21 cellular contexts compared by ENCODE assay signal in genomic region chr12:133204264-133204603, GRCh38. TPM values are rescaled to one million over a fixed set of nuclear protein-coding genes. Genes with fewer than 3 reads are reported as not detected.
DNase-seq lines count a peak whose midpoint lies in the region; ATAC-seq and TF ChIP-seq lines count a peak whose summit lies in the region.
"Had no signal": no experiment of that assay in that cellular context is flagged by ENCODE, and none has a peak within 500 bp of the region (broad histone marks: within the 10 kb centered on the region; RNA-seq: fewer than 3 reads in every experiment).

No MANE protein-coding gene starts in this region.

- H3K27ac ChIP-seq in CD8-positive, alpha-beta memory T cell (ENCODE audit: low read depth, low read length), result no peak overlapping the region
- H3K27ac ChIP-seq in Karpas-422 (ENCODE audit: low read length) (no peak overlapping the region), hepatocyte (no peak overlapping the region)
- H3K27ac ChIP-seq: heart right ventricle had no signal

- no peaks in the 10 kb centered on the region for H4K20me1 ChIP-seq in Karpas-422 (ENCODE audit: insufficient read depth, low read depth, low read length)
- no peaks in the 10 kb centered on the region for H4K20me1 ChIP-seq in hepatocyte (ENCODE audit: insufficient read depth, poor library complexity, severe bottlenecking)

- no peak overlapping the region for H3K4me2 ChIP-seq in Karpas-422 (ENCODE audit: low read depth, low read length, poor library complexity, severe bottlenecking)
- H3K4me2 ChIP-seq in hepatocyte, result no peak overlapping the region
- H3K4me2 ChIP-seq in skeletal muscle satellite cell (ENCODE audit: low read length), result no peak overlapping the region

- no peaks in the 10 kb centered on the region for H3K4me1 ChIP-seq in CD8-positive, alpha-beta memory T cell (ENCODE audit: insufficient read depth, low read length)
- H3K4me1 ChIP-seq in Karpas-422 (ENCODE audit: low read length) (no peaks in the 10 kb centered on the region), hepatocyte (ENCODE audit: insufficient read depth) (no peaks in the 10 kb centered on the region), skeletal muscle satellite cell (ENCODE audit: control insufficient read depth, insufficient read depth, low read length) (no peaks in the 10 kb centered on the region)
- H3K4me1 ChIP-seq: heart right ventricle had no signal

- H3K79me2 ChIP-seq in Karpas-422 (ENCODE audit: low read length) (no peaks in the 10 kb centered on the region), hepatocyte (no peaks in the 10 kb centered on the region)

- peaks cover 44 to 96% (median 89%) of the 10 kb centered on the region in 5 donors for H3K9me3 Mint-ChIP-seq in CD8-positive, alpha-beta memory T cell

- H3K4me1 Mint-ChIP-seq in CD8-positive, alpha-beta memory T cell, result peaks cover 0 to 4% (median 0%) of the 10 kb centered on the region in 3 donors
- H3K4me1 Mint-ChIP-seq: WTC11 had no signal

- H3K9ac ChIP-seq in Karpas-422 (ENCODE audit: low read length), result no peak overlapping the region
- H3K9ac ChIP-seq in skeletal muscle satellite cell (ENCODE audit: low read depth, low read length), result no peak overlapping the region

- peak overlapping the region in 2 of 7 donors; percentile 5 to 39 for H3K4me3 Mint-ChIP-seq in CD8-positive, alpha-beta memory T cell
- H3K4me3 Mint-ChIP-seq: activated CD8-positive, alpha-beta T cell treated with anti-CD3 and anti-CD28 coated beads for 36 hours; activated naive CD8-positive, alpha-beta T cell; WTC11 had no signal

- peaks cover 79% of the 10 kb centered on the region for H3K9me3 ChIP-seq in CD8-positive, alpha-beta memory T cell (ENCODE audit: low read length)
- H3K9me3 ChIP-seq in Karpas-422 (ENCODE audit: low read length), result peaks cover 69% of the 10 kb centered on the region
- H3K9me3 ChIP-seq in hepatocyte (ENCODE audit: low read depth), result peaks cover 78% of the 10 kb centered on the region
- H3K9me3 ChIP-seq in skeletal muscle satellite cell (replicated peaks; ENCODE audit: low read length), result peaks cover 64% of the 10 kb centered on the region

- no peak for DNase-seq in CD8-positive, alpha-beta memory T cell
- no peak for DNase-seq in Karpas-422
- DNase-seq in hepatocyte (ENCODE audit: low spot score), result no peak
- no peak for DNase-seq in NCI-H748 treated with DMSO at 0.1 percent for 48 hours (lab: John Stamatoyannopoulos, UW)
- no peak for DNase-seq in C1 segment of cervical spinal cord (lab: John Stamatoyannopoulos, UW)
- DNase-seq: activated CD8-positive, alpha-beta T cell treated with anti-CD3 and anti-CD28 coated beads for 36 hours; AML-193; heart right ventricle; Kasumi-1; mesenchymal stem cell; NCI-H1436 treated with DMSO at 0.1 percent for 48 hours; stimulated activated CD4-positive, alpha-beta T cell treated with anti-CD3 and anti-CD28 coated beads, Interleukin-1b, Interleukin-23, amount 100 ng/mL, for 48 hours; substantia nigra had no signal

- CTCF ChIA-PET in CD8-positive, alpha-beta memory T cell (lab: Charles Lee), result no interaction called here

- H3K9me2 ChIP-seq in Karpas-422 (replicated peaks; ENCODE audit: insufficient read depth, low read length), result no peaks in the 10 kb centered on the region
- H3K9me2 ChIP-seq in hepatocyte (replicated peaks; ENCODE audit: insufficient read depth), result no peaks in the 10 kb centered on the region

- POLR2A ChIA-PET in CD8-positive, alpha-beta memory T cell (lab: Charles Lee), result no interaction called here

- TF ChIP-seq CTCF in hepatocyte (IDR thresholded peaks at IDR 0.05; ENCODE audit: poor library complexity), result no peak

- WGBS in hepatocyte (ENCODE audit: low lambda C conversion rate, missing lambda C conversion rate), result 93% methylated on average over 1 of the region's 1 CpG

- H3K27me3 ChIP-seq in CD8-positive, alpha-beta memory T cell (ENCODE audit: insufficient read depth, low read length, poor library complexity, severe bottlenecking), result no peaks in the 10 kb centered on the region
- H3K27me3 ChIP-seq in Karpas-422 (ENCODE audit: low read length) (no peaks in the 10 kb centered on the region), hepatocyte (no peaks in the 10 kb centered on the region), skeletal muscle satellite cell (ENCODE audit: control insufficient read depth, insufficient read depth, low read length) (no peaks in the 10 kb centered on the region)
- H3K27me3 ChIP-seq: heart right ventricle had no signal

- H3K27ac Mint-ChIP-seq in CD8-positive, alpha-beta memory T cell, result no peak overlapping the region
- H3K27ac Mint-ChIP-seq: activated CD8-positive, alpha-beta T cell treated with anti-CD3 and anti-CD28 coated beads for 36 hours; activated naive CD8-positive, alpha-beta T cell; WTC11 had no signal

- no peak for ATAC-seq in HG03045 (IDR thresholded peaks at IDR 0.05; ENCODE audit: unreplicated experiment)
- ATAC-seq: activated CD8-positive, alpha-beta T cell treated with anti-CD3 and anti-CD28 coated beads for 36 hours; heart right ventricle; Right ventricle myocardium inferior; WTC11 had no signal

- H3K4me3 ChIP-seq in CD8-positive, alpha-beta memory T cell (ENCODE audit: low read length), result peak overlapping the region; percentile 28
- H3K4me3 ChIP-seq in Karpas-422 (ENCODE audit: low read length) (peak overlapping the region; percentile 19; the same call in 1 of the 2 replicates), hepatocyte (peak overlapping the region; percentile 27), skeletal muscle satellite cell (ENCODE audit: low read length) (peak overlapping the region; percentile 4)
- H3K4me3 ChIP-seq: heart right ventricle had no signal

- peaks cover 32 to 63% (median 59%) of the 10 kb centered on the region in 3 donors for H3K36me3 Mint-ChIP-seq in CD8-positive, alpha-beta memory T cell

- no peaks in the 10 kb centered on the region for H3K27me3 Mint-ChIP-seq in CD8-positive, alpha-beta memory T cell
- H3K27me3 Mint-ChIP-seq: activated CD8-positive, alpha-beta T cell treated with anti-CD3 and anti-CD28 coated beads for 36 hours; activated naive CD8-positive, alpha-beta T cell had no signal

- H2AFZ ChIP-seq in Karpas-422 (ENCODE audit: low read length) (no peak overlapping the region), hepatocyte (no peak overlapping the region)

- H3K36me3 ChIP-seq in CD8-positive, alpha-beta memory T cell (ENCODE audit: insufficient read depth, low read length), result peaks cover 35% of the 10 kb centered on the region
- H3K36me3 ChIP-seq in Karpas-422 (ENCODE audit: insufficient read depth, low read length) (peaks cover 41% of the 10 kb centered on the region), hepatocyte (replicated peaks; ENCODE audit: insufficient read depth, low read depth) (peaks cover 40% of the 10 kb centered on the region), skeletal muscle satellite cell (ENCODE audit: insufficient read depth, low read length) (peaks cover 39% of the 10 kb centered on the region)

RNA-seq across cellular contexts. Expression of gene ZNF268, which starts 22.9 kb away (rescaled TPM):
- 10 to 100 TPM; 22.6 TPM for total RNA-seq in CD8-positive, alpha-beta memory T cell
- polyA plus RNA-seq in CD8-positive, alpha-beta memory T cell, result 19.8 TPM
- total RNA-seq in Karpas-422 (2014; rRNA removed; shearing (Covaris generic); ENCODE audit: low replicate concordance), result 10.7 and 12.3 TPM in 2 replicates
- total RNA-seq in hepatocyte, result 23.1 and 34.6 TPM in 2 replicates
- polyA plus RNA-seq in hepatocyte, result 10.9 and 12.9 TPM in 2 replicates
- total RNA-seq in skeletal muscle satellite cell (2012; rRNA removed), result 14.4 and 16.5 TPM in 2 replicates

RNA-seq across cellular contexts. Expression of gene ANHX, which starts 31.4 kb away (rescaled TPM):
- total RNA-seq in CD8-positive, alpha-beta memory T cell, result not detected
- not detected for polyA plus RNA-seq in CD8-positive, alpha-beta memory T cell
- not detected in 2 replicates for total RNA-seq in Karpas-422 (2014; rRNA removed; shearing (Covaris generic); ENCODE audit: low replicate concordance)
- total RNA-seq in hepatocyte, result not detected in 2 replicates
- polyA plus RNA-seq in hepatocyte, result not detected in 2 replicates
- not detected in 2 replicates for total RNA-seq in skeletal muscle satellite cell (2012; rRNA removed)
- total RNA-seq: activated CD8-positive, alpha-beta T cell treated with anti-CD3 and anti-CD28 coated beads for 36 hours; H4; heart right ventricle; kidney epithelial cell; Right ventricle myocardium inferior; T-helper 1 cell treated with Interleukin-12 subunit alpha and Interleukin-12 subunit beta and Interleukin-4 antibody, amounts not matched to agents 30 ng/mL and 1 ng/mL, for 36 hours; WTC11 had no signal
- polyA plus RNA-seq: heart right ventricle had no signal
